ENCODE assay signal across 15 cellular contexts in the genomic region with DNA sequence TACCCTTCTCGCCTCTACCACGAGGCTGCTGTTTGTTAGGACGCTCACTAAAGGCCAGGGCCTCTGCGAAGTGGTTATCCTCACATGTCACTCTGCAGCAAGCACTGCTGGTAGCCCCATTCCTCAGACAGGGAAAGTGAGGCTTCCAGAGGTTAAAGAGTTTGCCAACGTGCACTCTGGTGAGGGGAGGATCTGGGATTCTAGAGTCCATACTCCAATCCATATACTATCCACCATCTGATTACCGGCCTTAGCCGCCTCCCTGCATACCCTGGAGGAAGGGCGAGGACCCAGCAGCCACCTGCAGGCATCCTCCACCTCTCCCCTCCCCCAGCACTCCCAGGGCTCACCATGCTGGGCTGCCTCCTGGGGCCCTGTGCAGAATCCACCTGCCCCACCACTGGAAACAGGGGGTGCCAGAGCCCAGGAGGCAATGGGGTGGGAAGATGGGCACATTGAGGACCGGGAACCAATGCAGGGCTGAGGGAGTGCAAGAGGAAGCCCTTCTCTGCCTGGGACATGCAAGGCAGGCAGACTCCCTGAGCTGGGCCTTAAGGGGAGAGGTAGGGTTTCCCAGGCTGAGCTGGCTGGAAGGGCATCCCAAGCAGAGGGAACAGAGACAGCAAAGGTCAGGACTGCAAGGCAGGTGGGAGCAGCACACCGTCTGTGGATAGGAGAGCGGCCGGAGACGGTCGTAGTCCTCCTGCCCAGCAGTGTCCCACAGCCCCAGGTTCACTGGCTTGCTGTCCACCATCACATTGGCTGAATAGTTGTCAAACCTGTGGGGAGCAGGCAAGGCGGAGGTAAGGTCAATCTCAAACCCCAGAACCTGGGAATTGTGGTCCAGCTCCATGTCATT. TPM values are rescaled to one million over a fixed set of nuclear protein-coding genes. Genes with fewer than 3 reads are reported as not detected.
DNase-seq lines count a peak whose midpoint lies in the region; ATAC-seq and TF ChIP-seq lines count a peak whose summit lies in the region.
"Had no signal": no experiment of that assay in that cellular context is flagged by ENCODE, and none has a peak within 500 bp of the region (broad histone marks: within the 10 kb centered on the region; RNA-seq: fewer than 3 reads in every experiment).

No MANE protein-coding gene starts in this region.

- in situ Hi-C loops in transverse colon (cut with MboI; ENCODE audit: low pct_ligation_motif_present in 1 of 4, low pct_unique_long_range_greater_than_20kb in 1 of 4, low sequenced_read_pairs in 3 of 4), result no loop called here

- 76% methylated on average over 15 of the region's 15 CpGs; no CpG with 5 or more reads in 1 of the 2 donors for WGBS in transverse colon (ENCODE audit: low coverage in 1 of 2), 2 donors
- WGBS in suprapubic skin, result 80% methylated on average over 15 of the region's 15 CpGs

- H3K27me3 Mint-ChIP-seq in activated B cell treated with CpG ODN at 0.5 μM for 24 hours, result no peaks in the 10 kb centered on the region

- peaks cover 82% of the 10 kb centered on the region for H3K36me3 Mint-ChIP-seq in activated B cell treated with CpG ODN at 0.5 μM for 24 hours (ENCODE audit: low read depth)

- H3K27ac Mint-ChIP-seq in activated B cell treated with CpG ODN at 0.5 μM for 24 hours, result peak overlapping the region; percentile 99

- H3K9me3 Mint-ChIP-seq in activated B cell treated with CpG ODN at 0.5 μM for 24 hours, result no peaks in the 10 kb centered on the region
- H3K9me3 Mint-ChIP-seq: H9 had no signal

- POLR2A ChIA-PET in activated B cell treated with CpG ODN at 0.5 μM for 24 hours (lab: Charles Lee), result interaction anchor here (7.5 kb wide), 1 partner anchor 9 kb away, joined by 301 read pairs; a partner anchor contains a TSS

- TF ChIP-seq EP300 in transverse colon (IDR thresholded peaks at IDR 0.05; ENCODE audit: low read depth), result no peak
- no peak for TF ChIP-seq EP300 in suprapubic skin (IDR thresholded peaks at IDR 0.05)

- H3K27me3 ChIP-seq in iPS-15b (ENCODE audit: control insufficient read depth, insufficient read depth, low read length), result no peaks in the 10 kb centered on the region
- H3K27me3 ChIP-seq in transverse colon, result no peaks in the 10 kb centered on the region
- H3K27me3 ChIP-seq in suprapubic skin, result peaks cover 40% of the 10 kb centered on the region

- H3K9me3 ChIP-seq in iPS-15b (ENCODE audit: control insufficient read depth, insufficient read depth, low read length) (no peaks in the 10 kb centered on the region), transverse colon (no peaks in the 10 kb centered on the region), suprapubic skin (no peaks in the 10 kb centered on the region)
- H3K9me3 ChIP-seq: heart right ventricle had no signal

- peaks cover 97% of the 10 kb centered on the region for H3K4me1 Mint-ChIP-seq in activated B cell treated with CpG ODN at 0.5 μM for 24 hours

- ATAC-seq in activated B cell treated with CpG ODN at 0.5 μM for 24 hours (ENCODE audit: low read depth), result no peak
- ATAC-seq: heart right ventricle had no signal

- TF ChIP-seq POLR2A in transverse colon (IDR thresholded peaks at IDR 0.05) (no peak), suprapubic skin (IDR thresholded peaks at IDR 0.05) (no peak)

- H3K27ac ChIP-seq in transverse colon, result peak overlapping the region in 2 of 4 donors; percentile 24 to 78
- no peak overlapping the region for H3K27ac ChIP-seq in suprapubic skin

- intact Hi-C loops in activated B cell treated with CpG ODN at 0.5 μM for 24 hours (cut with micrococcal nuclease) (no loop called here), transverse colon (cut with DNase I; ENCODE audit: low total_unique reads) (no loop called here)

- H3K36me3 ChIP-seq in iPS-15b (ENCODE audit: control insufficient read depth, insufficient read depth, low read length), result no peaks in the 10 kb centered on the region
- H3K36me3 ChIP-seq in transverse colon, result no peaks in the 10 kb centered on the region
- H3K36me3 ChIP-seq in suprapubic skin, result no peaks in the 10 kb centered on the region

- peak overlapping the region; percentile 24 for H3K9ac ChIP-seq in iPS-15b (ENCODE audit: low read depth, low read length)

- CTCF ChIA-PET in activated B cell treated with CpG ODN at 0.5 μM for 24 hours (lab: Charles Lee), result interaction anchor here (4.5 to 4.7 kb wide), 2 partner anchors 10 to 27 kb away, joined by 46 to 56 read pairs; a partner anchor contains a TSS

- H3K4me3 Mint-ChIP-seq in activated B cell treated with CpG ODN at 0.5 μM for 24 hours, result no peak overlapping the region
- H3K4me3 Mint-ChIP-seq: H9 had no signal

- no peaks in the 10 kb centered on the region for H3K4me1 ChIP-seq in iPS-15b (ENCODE audit: control insufficient read depth, insufficient read depth, low read length)
- peaks cover 0 to 21% (median 7%) of the 10 kb centered on the region in 4 donors for H3K4me1 ChIP-seq in transverse colon
- peaks cover 24% of the 10 kb centered on the region for H3K4me1 ChIP-seq in suprapubic skin

- DNase-seq in activated effector memory CD4-positive, alpha-beta T cell treated with anti-CD3 and anti-CD28 coated beads, Interleukin-2, amount 50 U/mL, for 16 hours, result peak; percentile 63
- no peak for DNase-seq in activated effector memory CD4-positive, alpha-beta T cell treated with Interleukin-2 at 50 U/mL for 16 hours
- peak; percentile 14 for DNase-seq in activated B cell treated with CpG ODN at 0.5 μM for 24 hours
- peak; percentile 13 for DNase-seq in transverse colon
- DNase-seq in NCI-H510A (lab: John Stamatoyannopoulos, UW), result no peak
- DNase-seq in suprapubic skin (ENCODE audit: low spot score in 2 of 2), result no peak
- DNase-seq in GM03348 (ENCODE audit: low spot score), result no peak
- DNase-seq: DMS53, H9, heart right ventricle, NCI-H146, NCI-H524 had no signal

- no peak for TF ChIP-seq CTCF in activated B cell treated with CpG ODN at 0.5 μM for 24 hours (IDR thresholded peaks at IDR 0.05)
- no peak for TF ChIP-seq CTCF in transverse colon (IDR thresholded peaks at IDR 0.05)
- TF ChIP-seq CTCF in suprapubic skin (IDR thresholded peaks at IDR 0.05), result no peak

- H3K4me3 ChIP-seq in iPS-15b (ENCODE audit: low read depth, low read length) (no peak overlapping the region), transverse colon (no peak overlapping the region), suprapubic skin (no peak overlapping the region)
- H3K4me3 ChIP-seq: heart right ventricle had no signal

RNA-seq across cellular contexts. Expression of a gene that starts 11.7 kb away (rescaled TPM):
- total RNA-seq in activated B cell treated with CpG ODN at 0.5 μM for 24 hours (518 and 557 TPM in 2 replicates), transverse colon (10 to 100 TPM in 3 of 4 donors, 1 to 10 TPM in 1; 5.2 to 36.3 (median 24.0) TPM), suprapubic skin (1 to 10 TPM; 1.9 to 3.9 (median 3.0) TPM)

RNA-seq across cellular contexts. Expression of a gene that starts 20.1 kb away (rescaled TPM):
- 1.7 and 1.8 TPM in 2 replicates for total RNA-seq in activated B cell treated with CpG ODN at 0.5 μM for 24 hours
- total RNA-seq in transverse colon, result under 1 TPM in 2 of 4 donors, not detected in 2; 0.16 to 0.41 TPM
- total RNA-seq in suprapubic skin, result not detected
- total RNA-seq: heart right ventricle, HT1080, urinary bladder had no signal

RNA-seq across cellular contexts. Expression of a gene that starts 44.3 kb away (rescaled TPM):
- 5.2 and 8.2 TPM in 2 replicates for total RNA-seq in activated B cell treated with CpG ODN at 0.5 μM for 24 hours
- 10 to 100 TPM in 1 of 4 donors, 1 to 10 TPM in 3; 1.4 to 68.8 (median 7.5) TPM for total RNA-seq in transverse colon
- 1 to 10 TPM; 1.2 to 8.4 (median 2.7) TPM for total RNA-seq in suprapubic skin

RNA-seq across cellular contexts. Expression of a gene that starts 49.9 kb away (rescaled TPM):
- total RNA-seq in activated B cell treated with CpG ODN at 0.5 μM for 24 hours (37.2 and 40.3 TPM in 2 replicates), transverse colon (10 to 100 TPM in 2 of 4 donors, 1 to 10 TPM in 2; 1.4 to 26.9 (median 10.6) TPM), suprapubic skin (1 to 10 TPM in 3 of 4 donors, under 1 TPM in 1; 0.55 to 4.3 (median 2.7) TPM)
- total RNA-seq: H9 had no signal

Comparison
In these comparisons a context has a peak if more than half of its experiments do, and no peak if none do; other contexts are left out.
1. DNase-seq: peak in activated effector memory CD4-positive, alpha-beta T cell treated with anti-CD3 and anti-CD28 coated beads, Interleukin-2, amount 50 U/mL, for 16 hours (single experiment), activated B cell treated with CpG ODN at 0.5 μM for 24 hours (single experiment) and transverse colon (single experiment); none in activated effector memory CD4-positive, alpha-beta T cell treated with Interleukin-2 at 50 U/mL for 16 hours (single experiment), NCI-H510A (single experiment), suprapubic skin (0 of 2) and GM03348 (single experiment).
2. RNA of a gene that starts 11.7 kb away (total RNA-seq): 518 to 557 TPM in activated B cell treated with CpG ODN at 0.5 μM for 24 hours; 5.2 to 36.3 TPM in transverse colon and 1.9 to 3.9 TPM in suprapubic skin; every median in the first group is over 10 times any median in the second.